Comparison of ENCODE assay signal across 11 cellular contexts in the genomic region with DNA sequence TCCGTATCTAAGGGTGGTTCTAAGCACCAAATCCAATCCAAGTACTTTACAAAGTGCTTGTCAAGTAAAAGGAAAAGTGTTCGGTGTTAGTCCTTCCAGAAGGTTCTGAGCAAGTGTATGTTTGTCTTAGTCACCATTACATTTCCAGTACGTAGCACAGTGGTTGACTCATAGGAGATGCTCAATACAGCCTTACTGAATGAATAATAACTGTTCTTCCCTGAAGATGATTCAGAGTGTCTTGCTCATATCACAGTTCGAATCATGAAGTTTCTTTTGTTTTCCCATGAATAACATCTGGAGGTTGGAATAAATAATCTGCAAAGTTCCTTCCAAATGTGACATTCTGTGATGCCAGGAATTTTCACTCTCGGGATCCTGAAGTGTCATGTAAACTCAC. TPM values are rescaled to one million over a fixed set of nuclear protein-coding genes. Genes with fewer than 3 reads are reported as not detected.
DNase-seq lines count a peak whose midpoint lies in the region; ATAC-seq and TF ChIP-seq lines count a peak whose summit lies in the region.
"Had no signal": no experiment of that assay in that cellular context is flagged by ENCODE, and none has a peak within 500 bp of the region (broad histone marks: within the 10 kb centered on the region; RNA-seq: fewer than 3 reads in every experiment).

No MANE protein-coding gene starts in this region.

- no peaks in the 10 kb centered on the region for H3K9me3 ChIP-seq in SK-N-MC (ENCODE audit: low read depth, low read length)
- H3K9me3 ChIP-seq in thoracic aorta: no peaks in the 10 kb centered on the region

- TF ChIP-seq CTCF in fibroblast of the aortic adventitia (IDR thresholded peaks at IDR 0.05; ENCODE audit: insufficient read depth, low read length) (no peak), thoracic aorta (IDR thresholded peaks at IDR 0.05) (no peak)

- H3K27me3 ChIP-seq in thoracic aorta (replicated peaks; ENCODE audit: insufficient read depth): no peaks in the 10 kb centered on the region

- H3K4me1 ChIP-seq in thoracic aorta (ENCODE audit: control insufficient read depth in 1 of 2, low read depth in 2 of 2): no peaks in the 10 kb centered on the region

- H3K4me3 ChIP-seq in SK-N-MC: no peak overlapping the region
- H3K4me3 ChIP-seq in fibroblast of the aortic adventitia (ENCODE audit: low read depth, low read length): no peak overlapping the region
- no peak overlapping the region for H3K4me3 ChIP-seq in thoracic aorta

- no peak overlapping the region for H3K9ac ChIP-seq in SK-N-MC (ENCODE audit: insufficient read length)

- H3K36me3 ChIP-seq in SK-N-MC (ENCODE audit: insufficient read depth, low read length) (no peaks in the 10 kb centered on the region), thoracic aorta (no peaks in the 10 kb centered on the region)

- ATAC-seq in activated CD4-positive, CD25-positive, alpha-beta regulatory T cell treated with anti-CD3 and anti-CD28 coated beads, Interleukin-2, amount 50 U/mL, for 24 hours: peak; percentile 67 to 68
- ATAC-seq in thoracic aorta (ENCODE audit: insufficient number of reproducible peaks, low FRiP score, low read depth) (peak; percentile 76), Right ventricle myocardium inferior (no peak), GM19395 (IDR thresholded peaks at IDR 0.05; ENCODE audit: unreplicated experiment) (no peak)
- ATAC-seq: natural killer cell had no signal

- peak overlapping the region; percentile 47; the same call in 1 of the 2 replicates for H3K27ac ChIP-seq in SK-N-MC
- no peak overlapping the region for H3K27ac ChIP-seq in thoracic aorta

- intact Hi-C loops in Right ventricle myocardium inferior (cut with DNase I): no loop called here

- DNase-seq in activated CD4-positive, CD25-positive, alpha-beta regulatory T cell (lab: John Stamatoyannopoulos, UW): no peak
- no peak for DNase-seq in SK-N-MC (ENCODE audit: low read depth, low spot score)
- DNase-seq in fibroblast of the aortic adventitia (ENCODE audit: low read depth): peak; percentile 95
- no peak for DNase-seq in thoracic aorta (ENCODE audit: low spot score)
- DNase-seq in NCI-H1930 (lab: John Stamatoyannopoulos, UW): no peak
- no peak for DNase-seq in Right ventricle myocardium inferior (ENCODE audit: missing footprints)
- DNase-seq: activated CD4-positive, alpha-beta T cell treated with anti-CD3 and anti-CD28 coated beads, Interleukin-2, amount 10 ng/mL, durations not matched to agents 7 days and 5 days; natural killer cell; stimulated activated CD4-positive, alpha-beta T cell treated with anti-CD3 and anti-CD28 coated beads, Interleukin-1b, Interleukin-23, amount 100 ng/mL, for 48 hours had no signal

RNA-seq across cellular contexts. Expression of gene WNT2, which starts 53.4 kb away (rescaled TPM):
- total RNA-seq in fibroblast of the aortic adventitia (ENCODE audit: low replicate concordance) (1.8 and 9.9 TPM in 2 replicates), thoracic aorta (10 to 100 TPM in 1 of 2 donors, not detected in 1; 17.1 TPM), Right ventricle myocardium inferior (not detected)
- total RNA-seq: activated CD4-positive, alpha-beta T cell treated with anti-CD3 and anti-CD28 coated beads, Interleukin-2, amount 10 ng/mL, durations not matched to agents 7 days and 5 days; natural killer cell had no signal

Comparison
In these comparisons a context has a peak if more than half of its experiments do, and no peak if none do; other contexts are left out.
1. ATAC-seq: peak in activated CD4-positive, CD25-positive, alpha-beta regulatory T cell treated with anti-CD3 and anti-CD28 coated beads, Interleukin-2, amount 50 U/mL, for 24 hours (2 of 2) and thoracic aorta (single experiment); none in Right ventricle myocardium inferior (single experiment) and GM19395 (single experiment).